ENCODE assay signal across 7 cellular contexts in the genomic region with DNA sequence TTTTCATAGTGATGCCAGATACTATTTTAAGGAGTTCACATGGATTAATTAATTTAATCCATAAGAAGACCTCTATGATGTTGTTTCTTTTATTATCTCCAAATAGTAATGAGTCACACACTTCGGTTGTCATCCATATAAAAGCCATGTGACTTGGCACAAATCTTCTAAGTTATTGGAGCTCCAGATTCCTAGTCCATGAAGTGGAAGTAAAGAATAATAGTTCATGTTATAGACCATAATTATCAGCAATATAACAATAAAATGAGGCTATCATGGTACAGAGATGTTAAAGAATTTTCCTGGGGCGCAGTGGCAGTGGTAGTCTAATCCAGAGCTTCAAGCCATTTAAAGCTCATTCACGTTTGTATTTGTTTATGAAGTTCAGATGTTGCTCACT. TPM values are rescaled to one million over a fixed set of nuclear protein-coding genes. Genes with fewer than 3 reads are reported as not detected.
"Had no signal": no experiment of that assay in that cellular context is flagged by ENCODE, and none has a peak within 500 bp of the region (broad histone marks: within the 10 kb centered on the region; RNA-seq: fewer than 3 reads in every experiment).

No MANE protein-coding gene starts in this region.

RNA-seq across cellular contexts. Expression of a gene that starts 26.2 kb away (rescaled TPM):
- total RNA-seq: GM23248, GM23338, H1, H4, H7, H9, HFFc6 had no signal
- polyA plus RNA-seq: GM23248, GM23338, H1 had no signal
